In the genomic region with DNA sequence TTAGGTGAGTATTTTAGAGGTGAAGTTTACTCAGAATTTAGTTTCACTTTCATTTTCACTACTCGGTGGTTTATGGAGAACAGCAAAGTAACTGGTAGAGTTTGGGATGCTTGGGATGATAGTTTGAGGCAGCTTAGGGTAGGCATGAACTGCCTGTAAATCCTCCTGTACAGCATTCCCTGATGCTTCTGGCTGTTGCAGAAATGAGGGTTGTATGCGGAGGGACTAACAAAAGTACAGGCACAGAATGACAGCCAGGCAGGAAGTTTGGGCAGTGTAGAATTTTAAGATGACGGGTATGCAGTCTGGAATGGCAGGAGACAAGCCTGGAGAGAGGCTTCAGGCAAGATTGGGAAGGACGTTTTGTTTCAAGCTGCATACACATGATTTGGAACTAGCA, we compare ENCODE assay signal across 1 cellular context.
TF ChIP-seq lines count a peak whose summit lies in the region.

No MANE protein-coding gene starts in this region.

TF ChIP-seq in IMR-90, 13 proteins besides CTCF, POLR2A, EP300 and RAD21:
- TF ChIP-seq BHLHE40 (IDR thresholded peaks at IDR 0.05; ENCODE audit: low read depth, low read length) (no peak), NFE2L2 (IDR thresholded peaks at IDR 0.05; ENCODE audit: low read depth, low read length) (no peak)
TF ChIP-seq in IMR-90: peak in this region for 0.
